In genomic region chr1:226630592-226630991, GRCh38 we compare ENCODE assay signal across 17 cellular contexts.
DNase-seq lines count a peak whose midpoint lies in the region; ATAC-seq and TF ChIP-seq lines count a peak whose summit lies in the region.
"Had no signal": no experiment of that assay in that cellular context is flagged by ENCODE, and none has a peak within 500 bp of the region (broad histone marks: within the 10 kb centered on the region; RNA-seq: fewer than 3 reads in every experiment).

No MANE protein-coding gene starts in this region.

- peaks cover 17% of the 10 kb centered on the region for H3K9me3 Mint-ChIP-seq in activated naive CD4-positive, alpha-beta T cell treated with anti-CD3 and anti-CD28 coated beads for 36 hours
- H3K9me3 Mint-ChIP-seq in CD4-positive, alpha-beta memory T cell = peaks cover 0 to 3% (median 0%) of the 10 kb centered on the region in 8 donors
- no peaks in the 10 kb centered on the region for H3K9me3 Mint-ChIP-seq in dendritic cell treated with granulocyte-macrophage colony-stimulating factor and Interleukin-4, amounts not matched to agents 40 ng/mL and 50 ng/mL, for 4 days
- H3K9me3 Mint-ChIP-seq in stimulated activated memory B cell treated with anti-CD40 and anti-IgM and Interleukin-4, amounts not matched to agents 10 μg/mL and 1 μg/mL and 100 μg/mL, for 72 hours = peaks cover 7% of the 10 kb centered on the region

- H3K36me3 Mint-ChIP-seq in activated naive CD4-positive, alpha-beta T cell treated with anti-CD3 and anti-CD28 coated beads for 36 hours (ENCODE audit: low read depth) = peaks cover 21% of the 10 kb centered on the region
- H3K36me3 Mint-ChIP-seq in CD4-positive, alpha-beta memory T cell = peaks cover 20 to 53% of the 10 kb centered on the region in 2 donors
- H3K36me3 Mint-ChIP-seq in dendritic cell treated with granulocyte-macrophage colony-stimulating factor and Interleukin-4, amounts not matched to agents 40 ng/mL and 50 ng/mL, for 4 days (ENCODE audit: low read depth) = peaks cover 27% of the 10 kb centered on the region
- peaks cover 72% of the 10 kb centered on the region for H3K36me3 Mint-ChIP-seq in stimulated activated memory B cell treated with anti-CD40 and anti-IgM and Interleukin-4, amounts not matched to agents 10 μg/mL and 1 μg/mL and 100 μg/mL, for 72 hours

- H3K4me3 ChIP-seq in CD4-positive, alpha-beta memory T cell (ENCODE audit: low read length in 2 of 2) = no peak overlapping the region
- H3K4me3 ChIP-seq in ovary = no peak overlapping the region
- H3K4me3 ChIP-seq: MG63 had no signal

- H3K27ac ChIP-seq in CD4-positive, alpha-beta memory T cell (ENCODE audit: low read depth, low read length) = no peak overlapping the region
- no peak overlapping the region for H3K27ac ChIP-seq in ovary
- H3K27ac ChIP-seq: KMS-11 had no signal

- H3K27me3 ChIP-seq in CD4-positive, alpha-beta memory T cell (ENCODE audit: insufficient read depth, low read length) = no peaks in the 10 kb centered on the region
- no peaks in the 10 kb centered on the region for H3K27me3 ChIP-seq in ovary
- H3K27me3 ChIP-seq: MG63 had no signal

- no peak for ATAC-seq in stimulated activated memory B cell treated with anti-CD40 and anti-IgM and Interleukin-4, amounts not matched to agents 10 μg/mL and 1 μg/mL and 100 μg/mL, for 72 hours
- ATAC-seq in GM21717 (IDR thresholded peaks at IDR 0.05; ENCODE audit: unreplicated experiment) = no peak
- ATAC-seq: PC-3 had no signal

- no peak overlapping the region for H3K4me3 Mint-ChIP-seq in activated naive CD4-positive, alpha-beta T cell treated with anti-CD3 and anti-CD28 coated beads for 36 hours
- H3K4me3 Mint-ChIP-seq in CD4-positive, alpha-beta memory T cell = no peak overlapping the region
- no peak overlapping the region for H3K4me3 Mint-ChIP-seq in dendritic cell treated with granulocyte-macrophage colony-stimulating factor and Interleukin-4, amounts not matched to agents 40 ng/mL and 50 ng/mL, for 4 days
- H3K4me3 Mint-ChIP-seq in stimulated activated memory B cell treated with anti-CD40 and anti-IgM and Interleukin-4, amounts not matched to agents 10 μg/mL and 1 μg/mL and 100 μg/mL, for 72 hours = peak overlapping the region; percentile 2
- H3K4me3 Mint-ChIP-seq: H9 had no signal

- no peak for TF ChIP-seq EP300 in ovary (IDR thresholded peaks at IDR 0.05)

- POLR2A ChIA-PET in CD4-positive, alpha-beta memory T cell (lab: Charles Lee; ENCODE audit: partially characterized antibody) = interaction anchor here (0.7 kb wide), 1 partner anchor 423 kb away, joined by 3 read pairs; no protein-coding TSS in a partner anchor

- CTCF ChIA-PET in activated naive CD4-positive, alpha-beta T cell treated with anti-CD3 and anti-CD28 coated beads for 36 hours (lab: Charles Lee) = interaction anchor here (0.8 to 1.2 kb wide), 3 partner anchors 22 to 193 kb away, joined by 3 to 4 read pairs (median 3); no protein-coding TSS in a partner anchor
- CTCF ChIA-PET in CD4-positive, alpha-beta memory T cell (lab: Charles Lee; ENCODE audit: partially characterized antibody) = interaction anchor here (1.2 to 9.0 kb wide), 5 partner anchors 57 to 248 kb away, joined by 3 to 131 read pairs (median 4); no protein-coding TSS in a partner anchor

- TF ChIP-seq POLR2A in ovary (IDR thresholded peaks at IDR 0.05) = no peak

- peak overlapping the region; percentile 34 for H3K27ac Mint-ChIP-seq in activated naive CD4-positive, alpha-beta T cell treated with anti-CD3 and anti-CD28 coated beads for 36 hours
- peak overlapping the region; percentile 42 to 89 (median 73) for H3K27ac Mint-ChIP-seq in CD4-positive, alpha-beta memory T cell
- H3K27ac Mint-ChIP-seq in dendritic cell treated with granulocyte-macrophage colony-stimulating factor and Interleukin-4, amounts not matched to agents 40 ng/mL and 50 ng/mL, for 4 days = peak overlapping the region; percentile 55
- H3K27ac Mint-ChIP-seq in stimulated activated memory B cell treated with anti-CD40 and anti-IgM and Interleukin-4, amounts not matched to agents 10 μg/mL and 1 μg/mL and 100 μg/mL, for 72 hours = peak overlapping the region; percentile 92
- H3K27ac Mint-ChIP-seq: H9 had no signal

- 91 to 93% (median 92%) methylated on average over 3 of the region's 3 CpGs for WGBS in ovary, 3 donors

- DNase-seq in activated naive CD4-positive, alpha-beta T cell treated with anti-CD3 and anti-CD28 coated beads for 36 hours = no peak
- DNase-seq in activated naive CD4-positive, alpha-beta T cell (lab: John Stamatoyannopoulos, UW) = no peak
- no peak for DNase-seq in CD4-positive, alpha-beta memory T cell
- DNase-seq in ovary = no peak
- no peak for DNase-seq in activated effector memory CD4-positive, alpha-beta T cell treated with Interleukin-2 at 50 U/mL for 16 hours
- DNase-seq: ACHN, COR-L47, H9, MG63, NCI-H1105, NCI-H187, NCI-H69, PC-3 had no signal

- H3K4me1 Mint-ChIP-seq in activated naive CD4-positive, alpha-beta T cell treated with anti-CD3 and anti-CD28 coated beads for 36 hours (ENCODE audit: low read depth) = peaks cover 57% of the 10 kb centered on the region
- H3K4me1 Mint-ChIP-seq in CD4-positive, alpha-beta memory T cell = peaks cover 31 to 69% (median 48%) of the 10 kb centered on the region in 4 donors
- H3K4me1 Mint-ChIP-seq in dendritic cell treated with granulocyte-macrophage colony-stimulating factor and Interleukin-4, amounts not matched to agents 40 ng/mL and 50 ng/mL, for 4 days (ENCODE audit: low read depth) = peaks cover 65% of the 10 kb centered on the region
- H3K4me1 Mint-ChIP-seq in stimulated activated memory B cell treated with anti-CD40 and anti-IgM and Interleukin-4, amounts not matched to agents 10 μg/mL and 1 μg/mL and 100 μg/mL, for 72 hours = peaks cover 82% of the 10 kb centered on the region

- no peaks in the 10 kb centered on the region for H3K9me3 ChIP-seq in CD4-positive, alpha-beta memory T cell (ENCODE audit: control insufficient read depth in 1 of 2, low read length in 2 of 2)
- H3K9me3 ChIP-seq in ovary = no peaks in the 10 kb centered on the region
- H3K9me3 ChIP-seq: MG63 had no signal

- TF ChIP-seq CTCF in ovary (IDR thresholded peaks at IDR 0.05) = no peak

- H3K27me3 Mint-ChIP-seq in activated naive CD4-positive, alpha-beta T cell treated with anti-CD3 and anti-CD28 coated beads for 36 hours (ENCODE audit: low read depth) = no peaks in the 10 kb centered on the region
- peaks cover 0 to 2% of the 10 kb centered on the region in 2 donors for H3K27me3 Mint-ChIP-seq in CD4-positive, alpha-beta memory T cell
- H3K27me3 Mint-ChIP-seq in dendritic cell treated with granulocyte-macrophage colony-stimulating factor and Interleukin-4, amounts not matched to agents 40 ng/mL and 50 ng/mL, for 4 days = peaks cover 4% of the 10 kb centered on the region
- no peaks in the 10 kb centered on the region for H3K27me3 Mint-ChIP-seq in stimulated activated memory B cell treated with anti-CD40 and anti-IgM and Interleukin-4, amounts not matched to agents 10 μg/mL and 1 μg/mL and 100 μg/mL, for 72 hours

- peaks cover 42% of the 10 kb centered on the region for H3K4me1 ChIP-seq in CD4-positive, alpha-beta memory T cell (ENCODE audit: insufficient read depth, low read length)
- H3K4me1 ChIP-seq in ovary (ENCODE audit: insufficient read depth) = peaks cover 6% of the 10 kb centered on the region

- H3K36me3 ChIP-seq in CD4-positive, alpha-beta memory T cell (ENCODE audit: insufficient read depth, low read length) = peaks cover 32% of the 10 kb centered on the region
- no peaks in the 10 kb centered on the region for H3K36me3 ChIP-seq in ovary

- intact Hi-C loops in activated naive CD4-positive, alpha-beta T cell treated with anti-CD3 and anti-CD28 coated beads for 36 hours (cut with micrococcal nuclease) = no loop called here
- intact Hi-C loops in CD4-positive, alpha-beta memory T cell (cut with micrococcal nuclease) = no loop called here
- intact Hi-C loops in dendritic cell treated with granulocyte-macrophage colony-stimulating factor and Interleukin-4, amounts not matched to agents 40 ng/mL and 50 ng/mL, for 4 days (cut with micrococcal nuclease) = loop anchor here (10.0 kb wide), 1 partner anchor 314 kb away; the partner anchor contains the start of gene COQ8A
- intact Hi-C loops in ovary (cut with DNase I) = loop anchor here in 3 of 4 donors (5.0 to 10.0 kb wide), 5 partner anchors 83 to 914 kb away; partner anchors contain the start of gene STUM (in 1 of the 3)

Comparison
In these comparisons a context has a peak if more than half of its experiments do, and no peak if none do; other contexts are left out.
1. H3K27ac Mint-ChIP-seq: peak in every context shown above with its lines; median percentile 92 in stimulated activated memory B cell treated with anti-CD40 and anti-IgM and Interleukin-4, amounts not matched to agents 10 μg/mL and 1 μg/mL and 100 μg/mL, for 72 hours; 73 in CD4-positive, alpha-beta memory T cell; 55 in dendritic cell treated with granulocyte-macrophage colony-stimulating factor and Interleukin-4, amounts not matched to agents 40 ng/mL and 50 ng/mL, for 4 days; 34 in activated naive CD4-positive, alpha-beta T cell treated with anti-CD3 and anti-CD28 coated beads for 36 hours.
2. intact Hi-C loops: an anchor here in dendritic cell treated with granulocyte-macrophage colony-stimulating factor and Interleukin-4, amounts not matched to agents 40 ng/mL and 50 ng/mL, for 4 days (10.0 kb wide) and ovary (5.0 to 10.0 kb wide); none called in activated naive CD4-positive, alpha-beta T cell treated with anti-CD3 and anti-CD28 coated beads for 36 hours and CD4-positive, alpha-beta memory T cell.